In genomic region chr3:159664653-159665052, GRCh38 we compare ENCODE assay signal across 14 cellular contexts.
DNase-seq lines count a peak whose midpoint lies in the region; ATAC-seq and TF ChIP-seq lines count a peak whose summit lies in the region.
"Had no signal": no experiment of that assay in that cellular context is flagged by ENCODE, and none has a peak within 500 bp of the region (broad histone marks: within the 10 kb centered on the region; RNA-seq: fewer than 3 reads in every experiment).

No MANE protein-coding gene starts in this region.

- H3K36me3 ChIP-seq in Panc1 (ENCODE audit: control insufficient read depth, insufficient read depth, low read length) (no peaks in the 10 kb centered on the region), left ventricle myocardium inferior (no peaks in the 10 kb centered on the region)

- DNase-seq in Right ventricle myocardium superior (no peak), cardiac septum (ENCODE audit: low spot score) (no peak), Panc1 (ENCODE audit: low read depth, low spot score) (no peak), left ventricle myocardium inferior (no peak), dermis blood vessel endothelial cell (no peak)
- DNase-seq: C1 segment of cervical spinal cord; Calu3; CD4-positive, alpha-beta memory T cell; DMS53; DND-41; H9 had no signal

- ATAC-seq in Right ventricle myocardium superior (ENCODE audit: poor library complexity), result peak; percentile 75
- ATAC-seq in Panc1, result no peak
- no peak for ATAC-seq in HG02840 (IDR thresholded peaks at IDR 0.05; ENCODE audit: low FRiP score, unreplicated experiment)
- ATAC-seq: HCT116 had no signal

- no peaks in the 10 kb centered on the region for H3K27me3 ChIP-seq in Panc1 (ENCODE audit: control insufficient read depth, insufficient read depth, low read length)
- H3K27me3 ChIP-seq in left ventricle myocardium inferior (ENCODE audit: low read depth), result no peaks in the 10 kb centered on the region

- POLR2A ChIA-PET in Panc1 (lab: Charles Lee), result no interaction called here

- intact Hi-C loops in Right ventricle myocardium superior (cut with DNase I), result no loop called here
- intact Hi-C loops in cardiac septum (cut with DNase I), result loop anchor here (5.0 kb wide), 1 partner anchor 42 kb away; no protein-coding TSS in a partner anchor
- intact Hi-C loops in Panc1 (cut with micrococcal nuclease; ENCODE audit: unreplicated experiment), result no loop called here
- intact Hi-C loops in left ventricle myocardium inferior (cut with micrococcal nuclease), result no loop called here

- H3K4me1 ChIP-seq in Panc1 (ENCODE audit: control insufficient read depth, insufficient read depth, low read length) (no peaks in the 10 kb centered on the region), left ventricle myocardium inferior (peaks cover 31% of the 10 kb centered on the region)

- H3K4me3 ChIP-seq in Panc1 (ENCODE audit: low read depth in 2 of 2, low read length in 2 of 2) (no peak overlapping the region), left ventricle myocardium inferior (no peak overlapping the region)
- H3K4me3 ChIP-seq: GM23248 had no signal

- in situ Hi-C loops in Panc1 (cut with HindIII; ENCODE audit: low pct_unique_long_range_greater_than_20kb, low sequenced_read_pairs), result no loop called here

- no TSS peak for BruUV-seq in Panc1 (replicated peaks; lab: Mats Ljungman, UMichigan)

- peaks cover 19% of the 10 kb centered on the region; the same call in 1 of the 2 replicates for H3K9me3 ChIP-seq in Panc1 (ENCODE audit: control insufficient read depth, insufficient read depth, low read depth, low read length)
- H3K9me3 ChIP-seq in left ventricle myocardium inferior (replicated peaks), result peaks cover 17% of the 10 kb centered on the region

- H3K27ac ChIP-seq in Panc1 (ENCODE audit: low read length), result peak overlapping the region; percentile 36; the same call in 1 of the 2 replicates
- peak overlapping the region; percentile 54 for H3K27ac ChIP-seq in left ventricle myocardium inferior (replicated peaks)
- H3K27ac ChIP-seq: GM23248 had no signal

- CTCF ChIA-PET in Panc1 (lab: Charles Lee), result no interaction called here

- TF ChIP-seq CTCF in Panc1 (IDR thresholded peaks at IDR 0.05), result no peak
- TF ChIP-seq CTCF in left ventricle myocardium inferior (IDR thresholded peaks at IDR 0.05; ENCODE audit: borderline replicate concordance), result no peak
